ENCODE assay signal across 9 cellular contexts in the genomic region with DNA sequence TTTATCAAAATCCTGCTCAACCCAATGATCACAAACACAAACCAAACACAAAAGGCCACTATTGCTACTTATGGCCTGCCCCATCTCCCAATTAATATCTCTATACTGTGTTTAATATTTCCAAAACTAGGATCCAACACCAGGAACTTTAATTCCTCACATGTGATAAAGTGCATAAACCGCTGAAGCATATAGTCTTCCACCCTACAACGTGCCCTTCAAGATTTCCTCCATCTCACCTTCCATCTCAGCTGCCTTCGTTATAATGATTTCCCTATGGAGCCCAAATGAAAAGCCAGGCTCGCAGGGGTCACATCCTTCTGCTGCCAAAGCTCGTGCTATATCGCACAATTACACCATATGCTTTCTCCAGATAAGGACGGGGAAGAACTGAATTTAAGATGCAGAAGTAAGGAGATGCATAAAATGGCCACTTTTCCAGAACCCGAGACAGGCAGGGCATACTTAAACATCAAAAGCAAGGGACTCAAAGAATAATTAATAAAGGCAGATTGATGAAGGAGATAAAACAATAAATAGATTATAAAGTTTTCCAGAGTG. TPM values are rescaled to one million over a fixed set of nuclear protein-coding genes. Genes with fewer than 3 reads are reported as not detected.
DNase-seq lines count a peak whose midpoint lies in the region; TF ChIP-seq lines count a peak whose summit lies in the region.
"Had no signal": no experiment of that assay in that cellular context is flagged by ENCODE, and none has a peak within 500 bp of the region (broad histone marks: within the 10 kb centered on the region; RNA-seq: fewer than 3 reads in every experiment).

No MANE protein-coding gene starts in this region.

- peaks cover 12% of the 10 kb centered on the region for H3K36me3 Mint-ChIP-seq in brain
- peaks cover 5% of the 10 kb centered on the region for H3K36me3 Mint-ChIP-seq in mesothelial cell of epicardium

- H3K9me3 Mint-ChIP-seq in brain (peaks cover 0 to 6% (median 0%) of the 10 kb centered on the region in 5 experiments), mesothelial cell of epicardium (peaks cover 3% of the 10 kb centered on the region)

- H3K36me3 ChIP-seq in BLaER1 = peaks cover 21% of the 10 kb centered on the region

- H3K9ac ChIP-seq in BLaER1 = peak overlapping the region; percentile 53; the same call in 1 of the 2 replicates

- peaks cover 43% of the 10 kb centered on the region for H4K20me1 ChIP-seq in BLaER1

- DNase-seq in HFF-Myc (ENCODE audit: extremely low read depth, low read depth) (no peak), mesothelial cell of epicardium (ENCODE audit: low spot score in 2 of 2, unreplicated experiment in 2 of 2) (no peak), COR-L47 (lab: John Stamatoyannopoulos, UW) (no peak), DMS114 treated with DMSO at 0.1 percent for 48 hours (lab: John Stamatoyannopoulos, UW; ENCODE audit: unreplicated experiment) (no peak), UCSD-AML1 (lab: John Stamatoyannopoulos, UW; ENCODE audit: unreplicated experiment) (no peak), NCI-H128 (lab: John Stamatoyannopoulos, UW; ENCODE audit: unreplicated experiment) (no peak)
- DNase-seq: activated CD4-positive, alpha-beta T cell treated with anti-CD3 and anti-CD28 coated beads for 1 hour had no signal

- H3K4me1 ChIP-seq in BLaER1 = peaks cover 29% of the 10 kb centered on the region

- H3K4me1 Mint-ChIP-seq in brain = peaks cover 49% of the 10 kb centered on the region
- peaks cover 40% of the 10 kb centered on the region for H3K4me1 Mint-ChIP-seq in mesothelial cell of epicardium

- peak overlapping the region; percentile 89 to 96 (median 90) for H3K27ac Mint-ChIP-seq in brain
- peak overlapping the region; percentile 85 for H3K27ac Mint-ChIP-seq in mesothelial cell of epicardium

- H3K27ac ChIP-seq in BLaER1 = no peak overlapping the region

- H3K27me3 Mint-ChIP-seq in brain (peaks cover 30% of the 10 kb centered on the region), mesothelial cell of epicardium (ENCODE audit: low read depth) (no peaks in the 10 kb centered on the region)

- TF ChIP-seq CTCF in HFF-Myc (IDR thresholded peaks at IDR 0.05; ENCODE audit: low read depth, low read length, missing control alignments) = no peak
- no peak for TF ChIP-seq CTCF in brain (conservative IDR thresholded peaks at IDR 0.05)
- TF ChIP-seq CTCF in mesothelial cell of epicardium (IDR thresholded peaks at IDR 0.05; ENCODE audit: unreplicated experiment) = no peak

- H3K4me2 ChIP-seq in BLaER1 = peak overlapping the region; percentile 90

- H3K9me3 ChIP-seq in BLaER1 = no peaks in the 10 kb centered on the region

- peak overlapping the region; percentile 85 to 91 (median 88) for H3K4me3 Mint-ChIP-seq in brain
- H3K4me3 Mint-ChIP-seq in mesothelial cell of epicardium = peak overlapping the region; percentile 100

- peak overlapping the region; percentile 87 for H3K4me3 ChIP-seq in BLaER1
- peak overlapping the region; percentile 70 for H3K4me3 ChIP-seq in HFF-Myc (replicated peaks; ENCODE audit: low read depth, low read length)

- no peaks in the 10 kb centered on the region for H3K27me3 ChIP-seq in BLaER1

RNA-seq across cellular contexts. Expression of gene MYH10, which starts 1.8 kb away (rescaled TPM):
- 41.5 TPM for polyA plus RNA-seq in brain (ENCODE audit: insufficient read depth, low read depth, low replicate concordance)
- 308 to 328 TPM (median 312 TPM) in 3 replicates for total RNA-seq in mesothelial cell of epicardium
